Comparison of ENCODE assay signal across 9 cellular contexts in the genomic region with DNA sequence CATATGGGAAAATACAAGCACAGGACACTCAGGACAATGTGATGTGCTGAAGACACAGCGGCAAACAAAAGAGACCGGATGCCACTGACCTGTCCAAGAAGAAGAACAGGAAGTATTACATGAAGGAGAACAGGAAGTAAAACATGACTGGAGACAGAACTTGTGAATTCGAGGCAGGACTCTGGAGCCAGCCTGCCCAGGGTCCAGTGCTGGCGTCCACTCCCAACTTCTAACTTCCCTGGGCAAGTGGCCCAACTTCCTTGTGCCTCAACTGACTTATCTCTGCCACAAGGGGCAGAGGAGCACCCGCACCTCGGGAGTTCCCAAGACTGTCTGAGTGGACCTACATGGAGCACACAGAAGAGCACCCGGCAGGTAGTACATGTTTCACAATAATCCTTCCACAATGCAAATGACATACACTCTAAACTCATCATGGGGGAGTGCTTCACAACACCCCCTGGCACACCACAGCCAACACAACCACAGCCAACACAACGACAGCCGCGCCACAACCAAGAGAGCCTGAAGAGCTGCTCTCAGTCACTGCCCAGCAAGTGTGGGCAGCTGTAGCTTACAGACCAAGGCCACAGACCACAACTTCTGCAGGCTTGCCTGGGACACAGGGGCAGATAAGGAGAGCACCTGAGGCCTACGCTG. TPM values are rescaled to one million over a fixed set of nuclear protein-coding genes. Genes with fewer than 3 reads are reported as not detected.
DNase-seq lines count a peak whose midpoint lies in the region; ATAC-seq and TF ChIP-seq lines count a peak whose summit lies in the region.
"Had no signal": no experiment of that assay in that cellular context is flagged by ENCODE, and none has a peak within 500 bp of the region (broad histone marks: within the 10 kb centered on the region; RNA-seq: fewer than 3 reads in every experiment).

No MANE protein-coding gene starts in this region.

- CTCF ChIA-PET in activated CD4-positive, alpha-beta T cell treated with anti-CD3 and anti-CD28 coated beads, Interleukin-2, amount 10 ng/mL, durations not matched to agents 7 days and 5 days (lab: Charles Lee): interaction anchor here (0.5 kb wide), 1 partner anchor 165 kb away, joined by 3 read pairs; no protein-coding TSS in a partner anchor

- H3K27me3 Mint-ChIP-seq in activated CD4-positive, alpha-beta T cell treated with anti-CD3 and anti-CD28 coated beads, Interleukin-2, amount 10 ng/mL, durations not matched to agents 7 days and 5 days: no peaks in the 10 kb centered on the region
- H3K27me3 Mint-ChIP-seq in stimulated activated naive CD8-positive, alpha-beta T cell treated with anti-CD3 and anti-CD28 coated beads, Interleukin-15, amount 100 ng/mL, for 72 hours: no peaks in the 10 kb centered on the region

- H3K36me3 ChIP-seq in WERI-Rb-1: no peaks in the 10 kb centered on the region

- H3K4me3 Mint-ChIP-seq in activated CD4-positive, alpha-beta T cell treated with anti-CD3 and anti-CD28 coated beads, Interleukin-2, amount 10 ng/mL, durations not matched to agents 7 days and 5 days: no peak overlapping the region
- H3K4me3 Mint-ChIP-seq in stimulated activated naive CD8-positive, alpha-beta T cell treated with anti-CD3 and anti-CD28 coated beads, Interleukin-15, amount 100 ng/mL, for 72 hours: peak overlapping the region; percentile 50 to 54

- DNase-seq in activated CD4-positive, alpha-beta T cell treated with anti-CD3 and anti-CD28 coated beads, Interleukin-2, amount 10 ng/mL, durations not matched to agents 7 days and 5 days: no peak
- DNase-seq in activated CD4-positive, alpha-beta T cell treated with anti-CD3 and anti-CD28 coated beads, Interleukin-2, amount 50 U/mL, for 48 hours: no peak
- DNase-seq in WERI-Rb-1 (no peak), left cardiac atrium (peak; percentile 48), NCI-H69 (lab: John Stamatoyannopoulos, UW) (no peak)
- peak in 1 of 2 donors; percentile 37 for DNase-seq in stimulated activated naive CD8-positive, alpha-beta T cell treated with anti-CD3 and anti-CD28 coated beads, Interleukin-15, amount 100 ng/mL, for 72 hours
- DNase-seq in stimulated activated CD4-positive, alpha-beta T cell treated with anti-CD3 and anti-CD28 coated beads, Interleukin-12 subunit alpha, Interleukin-12 subunit beta, amount 100 ng/mL, for 4 hours: no peak
- DNase-seq: DMS79 had no signal

- H3K27me3 ChIP-seq in WERI-Rb-1 (ENCODE audit: insufficient read depth, low read depth, severe bottlenecking): no peaks in the 10 kb centered on the region

- H3K4me3 ChIP-seq in WERI-Rb-1 (ENCODE audit: low read depth, low read length): no peak overlapping the region

- peak; percentile 16; the same call in 1 of the 2 replicates for TF ChIP-seq CTCF in WERI-Rb-1 (IDR thresholded peaks at IDR 0.05; ENCODE audit: low read depth, low read length)

- peak; percentile 65 to 71 for ATAC-seq in left cardiac atrium
- ATAC-seq in stimulated activated naive CD8-positive, alpha-beta T cell treated with anti-CD3 and anti-CD28 coated beads, Interleukin-15, amount 100 ng/mL, for 72 hours: peak; percentile 72
- ATAC-seq in HG03439 (IDR thresholded peaks at IDR 0.05; ENCODE audit: unreplicated experiment): no peak

- POLR2A ChIA-PET in activated CD4-positive, alpha-beta T cell treated with anti-CD3 and anti-CD28 coated beads, Interleukin-2, amount 10 ng/mL, durations not matched to agents 7 days and 5 days (lab: Charles Lee): no interaction called here

- H3K36me3 Mint-ChIP-seq in activated CD4-positive, alpha-beta T cell treated with anti-CD3 and anti-CD28 coated beads, Interleukin-2, amount 10 ng/mL, durations not matched to agents 7 days and 5 days (ENCODE audit: low read depth): peaks cover 14% of the 10 kb centered on the region

- no peak overlapping the region for H3K27ac ChIP-seq in WERI-Rb-1

- peaks cover 78% of the 10 kb centered on the region for H3K4me1 Mint-ChIP-seq in activated CD4-positive, alpha-beta T cell treated with anti-CD3 and anti-CD28 coated beads, Interleukin-2, amount 10 ng/mL, durations not matched to agents 7 days and 5 days
- peaks cover 88% of the 10 kb centered on the region for H3K4me1 Mint-ChIP-seq in stimulated activated naive CD8-positive, alpha-beta T cell treated with anti-CD3 and anti-CD28 coated beads, Interleukin-15, amount 100 ng/mL, for 72 hours

- H3K9me3 ChIP-seq in WERI-Rb-1 (ENCODE audit: severe bottlenecking): no peaks in the 10 kb centered on the region

- no peaks in the 10 kb centered on the region for H3K9me3 Mint-ChIP-seq in activated CD4-positive, alpha-beta T cell treated with anti-CD3 and anti-CD28 coated beads, Interleukin-2, amount 10 ng/mL, durations not matched to agents 7 days and 5 days
- H3K9me3 Mint-ChIP-seq in stimulated activated naive CD8-positive, alpha-beta T cell treated with anti-CD3 and anti-CD28 coated beads, Interleukin-15, amount 100 ng/mL, for 72 hours: no peaks in the 10 kb centered on the region

- H3K27ac Mint-ChIP-seq in activated CD4-positive, alpha-beta T cell treated with anti-CD3 and anti-CD28 coated beads, Interleukin-2, amount 10 ng/mL, durations not matched to agents 7 days and 5 days: peak overlapping the region; percentile 81
- peak overlapping the region; percentile 44 to 80 for H3K27ac Mint-ChIP-seq in stimulated activated naive CD8-positive, alpha-beta T cell treated with anti-CD3 and anti-CD28 coated beads, Interleukin-15, amount 100 ng/mL, for 72 hours

- intact Hi-C loops in left cardiac atrium (cut with DNase I): no loop called here

RNA-seq across cellular contexts. Expression of a gene that starts 36.6 kb away (rescaled TPM):
- total RNA-seq in activated CD4-positive, alpha-beta T cell treated with anti-CD3 and anti-CD28 coated beads, Interleukin-2, amount 10 ng/mL, durations not matched to agents 7 days and 5 days: 100 to 1,000 TPM; 158 to 178 TPM
- 10 to 100 TPM; 74.3 to 86.2 TPM for total RNA-seq in left cardiac atrium

RNA-seq across cellular contexts. Expression of a gene that starts 54.4 kb away (rescaled TPM):
- total RNA-seq in activated CD4-positive, alpha-beta T cell treated with anti-CD3 and anti-CD28 coated beads, Interleukin-2, amount 10 ng/mL, durations not matched to agents 7 days and 5 days: 100 to 1,000 TPM in 1 of 2 experiments, 10 to 100 TPM in 1; 88.3 to 101 TPM
- 10 to 100 TPM; 78.5 to 99.5 TPM for total RNA-seq in left cardiac atrium
